27 cellular contexts compared by ENCODE assay signal in the genomic region with DNA sequence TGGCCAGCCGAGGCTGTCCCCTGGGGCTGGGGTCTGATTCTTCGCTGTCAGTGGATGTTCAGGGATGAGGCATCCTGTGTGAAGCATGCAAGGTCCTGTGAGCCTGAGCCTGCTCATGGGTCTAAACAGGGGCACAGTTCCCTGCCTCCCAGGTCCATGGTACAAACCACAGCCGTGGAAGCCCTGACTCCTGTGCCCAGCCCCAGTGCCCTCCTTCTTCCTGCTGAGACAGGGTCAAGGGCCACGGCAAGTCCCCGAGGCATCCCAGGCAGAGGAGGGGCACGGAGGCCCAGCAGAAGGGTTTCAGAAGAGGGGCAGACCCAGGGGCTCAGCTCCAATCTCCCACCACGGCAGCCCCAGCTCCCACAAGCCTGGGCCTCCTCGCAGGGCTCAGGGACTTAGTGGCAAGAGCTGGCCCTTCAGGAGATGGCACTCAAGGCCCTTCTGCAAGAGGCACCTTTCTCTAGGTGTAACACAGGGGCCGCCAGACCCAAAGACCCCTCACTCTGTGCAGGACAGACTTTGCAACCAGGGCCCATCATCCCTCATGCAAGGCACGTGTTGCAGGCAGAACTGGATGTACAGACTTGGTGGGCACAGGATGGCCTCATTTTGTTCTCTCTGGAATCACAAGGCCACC.
"Had no signal": no experiment of that assay in that cellular context is flagged by ENCODE, and none has a peak within 500 bp of the region (broad histone marks: within the 10 kb centered on the region; RNA-seq: fewer than 3 reads in every experiment).

No MANE protein-coding gene starts in this region.

- H3K4me3 Mint-ChIP-seq: natural killer cell; stimulated activated memory B cell treated with anti-CD40 and anti-IgM and Interleukin-4, amounts not matched to agents 10 μg/mL and 1 μg/mL and 100 μg/mL, for 72 hours had no signal

- H3K27ac ChIP-seq: dorsolateral prefrontal cortex, epithelial cell of prostate, gastrocnemius medialis, left ventricle myocardium inferior, lower lobe of right lung, neutrophil, pancreas, right lobe of liver, testis, tibial artery, vagina had no signal

- H3K4me3 ChIP-seq: dorsolateral prefrontal cortex, gastrocnemius medialis, left ventricle myocardium inferior, lower lobe of right lung, pancreas, right lobe of liver, testis, tibial artery, vagina had no signal

- H3K27ac Mint-ChIP-seq: natural killer cell; progenitor cell of endocrine pancreas; stimulated activated memory B cell treated with anti-CD40 and anti-IgM and Interleukin-4, amounts not matched to agents 10 μg/mL and 1 μg/mL and 100 μg/mL, for 72 hours had no signal

- H3K36me3 ChIP-seq: gastrocnemius medialis, left ventricle myocardium inferior, lower lobe of right lung, neutrophil, pancreas, right lobe of liver, tibial artery, vagina had no signal

- H3K4me1 Mint-ChIP-seq: natural killer cell; stimulated activated memory B cell treated with anti-CD40 and anti-IgM and Interleukin-4, amounts not matched to agents 10 μg/mL and 1 μg/mL and 100 μg/mL, for 72 hours had no signal

- ATAC-seq: esophagus mucosa; gastrocnemius medialis; left colon; natural killer cell; pancreas; stimulated activated memory B cell treated with anti-CD40 and anti-IgM and Interleukin-4, amounts not matched to agents 10 μg/mL and 1 μg/mL and 100 μg/mL, for 72 hours; stimulated activated naive CD8-positive, alpha-beta T cell treated with anti-CD3 and anti-CD28 coated beads, Interleukin-15, Interleukin-2, amounts not matched to agents 100 U/mL and 50 U/mL, for 24 hours had no signal

- H3K27me3 ChIP-seq: gastrocnemius medialis, neutrophil, pancreas, right lobe of liver, testis, vagina had no signal

- H3K9me3 ChIP-seq: gastrocnemius medialis, neutrophil, pancreas, right lobe of liver, testis, vagina had no signal

- H3K27me3 Mint-ChIP-seq: stimulated activated memory B cell treated with anti-CD40 and anti-IgM and Interleukin-4, amounts not matched to agents 10 μg/mL and 1 μg/mL and 100 μg/mL, for 72 hours had no signal

- H3K36me3 Mint-ChIP-seq: natural killer cell; stimulated activated memory B cell treated with anti-CD40 and anti-IgM and Interleukin-4, amounts not matched to agents 10 μg/mL and 1 μg/mL and 100 μg/mL, for 72 hours had no signal

- H3K4me1 ChIP-seq: left ventricle myocardium inferior, lower lobe of right lung, pancreas, right lobe of liver, tibial artery, vagina had no signal

- H3K9me3 Mint-ChIP-seq: natural killer cell had no signal

- FAIRE-seq: islet of Langerhans, pancreas, small intestine had no signal

- DNase-seq: cerebellar nuclear complex; dorsolateral prefrontal cortex; effector CD4-positive, alpha-beta T cell; foreskin fibroblast; gastrocnemius medialis; hippocampal formation; kidney glomerular epithelial cell; left colon; left ventricle myocardium inferior; lower lobe of right lung; natural killer cell; pancreas; right lobe of liver; small intestine; stimulated activated CD4-positive, alpha-beta T cell treated with anti-CD3 and anti-CD28 coated beads, Interleukin-12 subunit alpha, Interleukin-12 subunit beta, amount 100 ng/mL, for 4 hours; stimulated activated CD4-positive, alpha-beta T cell treated with anti-CD3 and anti-CD28 coated beads, Interleukin-1b, Interleukin-23, amount 100 ng/mL, for 48 hours; stimulated activated CD4-positive, alpha-beta T cell treated with anti-CD3 and anti-CD28 coated beads, Interleukin-4, amount 100 ng/mL, for 24 hours; stimulated activated naive CD8-positive, alpha-beta T cell treated with anti-CD3 and anti-CD28 coated beads, Interleukin-15, Interleukin-2, amounts not matched to agents 100 U/mL and 50 U/mL, for 24 hours; testis; tibial artery had no signal
